Comparison of ENCODE assay signal across 17 cellular contexts in the genomic region with DNA sequence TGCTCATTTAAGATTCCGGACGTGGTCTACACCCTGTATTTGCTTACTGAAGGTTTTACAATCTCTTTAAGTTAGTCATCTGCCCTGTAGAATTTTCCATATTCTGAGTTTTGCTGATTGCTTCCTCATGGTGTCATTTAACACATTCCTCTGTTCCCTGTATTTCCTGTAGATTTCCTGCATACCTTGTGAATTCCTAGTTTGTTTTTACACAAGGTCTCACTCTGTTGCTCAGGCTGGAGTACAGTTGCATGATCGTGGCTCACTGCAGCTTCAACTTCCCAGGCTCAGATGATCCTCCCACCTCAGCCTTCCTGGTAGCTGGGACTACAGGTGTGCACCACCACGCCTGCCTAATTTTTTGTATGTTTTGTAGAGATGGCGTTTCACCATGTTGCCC.
DNase-seq lines count a peak whose midpoint lies in the region; ATAC-seq and TF ChIP-seq lines count a peak whose summit lies in the region.
"Had no signal": no experiment of that assay in that cellular context is flagged by ENCODE, and none has a peak within 500 bp of the region (broad histone marks: within the 10 kb centered on the region; RNA-seq: fewer than 3 reads in every experiment).

No MANE protein-coding gene starts in this region.

- no peak for TF ChIP-seq CTCF in Panc1 (IDR thresholded peaks at IDR 0.05)
- TF ChIP-seq CTCF in heart right ventricle (IDR thresholded peaks at IDR 0.05): no peak

- H3K4me2 ChIP-seq in mesenchymal stem cell (ENCODE audit: low read length, poor library complexity, severe bottlenecking): no peak overlapping the region

- no peak for TF ChIP-seq POLR2A in erythroblast (IDR thresholded peaks at IDR 0.05; ENCODE audit: low read length)

- no peak overlapping the region for H4K91ac ChIP-seq in mesenchymal stem cell (ENCODE audit: low read length)

- intact Hi-C loops in Panc1 (cut with micrococcal nuclease; ENCODE audit: unreplicated experiment) (no loop called here), heart right ventricle (cut with DNase I) (no loop called here)

- H3K9ac ChIP-seq in mesenchymal stem cell (ENCODE audit: low read length): no peak overlapping the region

- H3K9me3 ChIP-seq in Panc1 (ENCODE audit: control insufficient read depth, insufficient read depth, low read depth, low read length) (no peaks in the 10 kb centered on the region), mesenchymal stem cell (ENCODE audit: control insufficient read depth, low read length) (no peaks in the 10 kb centered on the region), heart right ventricle (no peaks in the 10 kb centered on the region)

- DNase-seq in Caki2 (ENCODE audit: low read depth): peak; percentile 73
- DNase-seq in Panc1 (ENCODE audit: low read depth, low spot score): no peak
- DNase-seq in dermis microvascular lymphatic vessel endothelial cell (ENCODE audit: low read depth in 2 of 2): peak; percentile 88 to 93
- peak; percentile 60 for DNase-seq in mesenchymal stem cell
- DNase-seq in erythroblast (lab: John Stamatoyannopoulos, UW): no peak
- DNase-seq in globus pallidus (ENCODE audit: low spot score): no peak
- no peak for DNase-seq in heart right ventricle
- DNase-seq: activated CD4-positive, alpha-beta T cell treated with anti-CD3 and anti-CD28 coated beads for 4 hours; Kasumi-1; NCI-H2081; NK-92 treated with Interleukin-12 subunit alpha and Interleukin-12 subunit beta, amount 100 ng/mL, for 24 hours; stimulated activated CD4-positive, alpha-beta T cell treated with anti-CD3 and anti-CD28 coated beads, Interleukin-2, amount 100 ng/mL, for 48 hours; stimulated activated naive CD4-positive, alpha-beta T cell treated with Interleukin-2 at 50 U/mL for 16 hours; T-cell had no signal

- H3K4me3 ChIP-seq in Panc1 (ENCODE audit: low read depth in 2 of 2, low read length in 2 of 2) (no peak overlapping the region), mesenchymal stem cell (ENCODE audit: insufficient read depth in 1 of 2, low read depth in 1 of 2, low read length in 2 of 2) (no peak overlapping the region), heart right ventricle (no peak overlapping the region)
- H3K4me3 ChIP-seq: lung had no signal

- H3K27me3 ChIP-seq in Panc1 (ENCODE audit: control insufficient read depth, insufficient read depth, low read length) (no peaks in the 10 kb centered on the region), mesenchymal stem cell (ENCODE audit: control insufficient read depth in 1 of 2, insufficient read depth in 1 of 2, low read length in 2 of 2) (no peaks in the 10 kb centered on the region), heart right ventricle (no peaks in the 10 kb centered on the region)

- no peak overlapping the region for H2AK5ac ChIP-seq in mesenchymal stem cell (ENCODE audit: low read length, severe bottlenecking)

- H3K27ac ChIP-seq in Panc1 (ENCODE audit: low read length) (peak overlapping the region; percentile 49), mesenchymal stem cell (ENCODE audit: low read length, poor library complexity, severe bottlenecking) (peak overlapping the region; percentile 4), heart right ventricle (no peak overlapping the region)
- H3K27ac ChIP-seq: C4-2B had no signal

- peak overlapping the region; percentile 9 for H4K8ac ChIP-seq in mesenchymal stem cell (ENCODE audit: low read length)

- H3K36me3 ChIP-seq in Panc1 (ENCODE audit: control insufficient read depth, insufficient read depth, low read length) (no peaks in the 10 kb centered on the region), mesenchymal stem cell (ENCODE audit: control insufficient read depth in 1 of 2, insufficient read depth in 2 of 2, low read depth in 1 of 2, low read length in 2 of 2) (peaks cover 0 to 26% of the 10 kb centered on the region in 2 experiments), heart right ventricle (no peaks in the 10 kb centered on the region)

- H3K4ac ChIP-seq in mesenchymal stem cell (ENCODE audit: low read depth in 1 of 2, low read length in 2 of 2): no peak overlapping the region

- CTCF ChIA-PET in Panc1 (lab: Charles Lee): no interaction called here

- H3K4me1 ChIP-seq in Panc1 (ENCODE audit: control insufficient read depth, insufficient read depth, low read length) (peaks cover 28% of the 10 kb centered on the region), mesenchymal stem cell (ENCODE audit: control insufficient read depth, insufficient read depth, low read depth, low read length) (peaks cover 24% of the 10 kb centered on the region), heart right ventricle (peaks cover 0 to 53% (median 36%) of the 10 kb centered on the region in 9 donors)

- no peak overlapping the region for H3K23ac ChIP-seq in mesenchymal stem cell (ENCODE audit: low read length in 2 of 2)

- ATAC-seq in Panc1: peak; percentile 76
- ATAC-seq in GM21360 (IDR thresholded peaks at IDR 0.05; ENCODE audit: unreplicated experiment): no peak
- ATAC-seq in heart right ventricle: no peak
- ATAC-seq: T-cell had no signal

- H2BK5ac ChIP-seq in mesenchymal stem cell (ENCODE audit: low read depth, low read length, poor library complexity, severe bottlenecking): no peak overlapping the region

- H2AFZ ChIP-seq in mesenchymal stem cell (ENCODE audit: low read depth, low read length): no peak overlapping the region

- no peak overlapping the region for H3K14ac ChIP-seq in mesenchymal stem cell (ENCODE audit: low read length in 2 of 2)

- in situ Hi-C loops in Caki2 (cut with HindIII; ENCODE audit: low pct_unique_long_range_greater_than_20kb, low sequenced_read_pairs): no loop called here
- in situ Hi-C loops in Panc1 (cut with HindIII; ENCODE audit: low pct_unique_long_range_greater_than_20kb, low sequenced_read_pairs): no loop called here

- H2BK15ac ChIP-seq in mesenchymal stem cell (ENCODE audit: low read depth, poor library complexity, severe bottlenecking): peak overlapping the region; percentile 2

- H3K18ac ChIP-seq in mesenchymal stem cell (ENCODE audit: low read depth in 1 of 2, low read length in 2 of 2): no peak overlapping the region

- no TSS peak for BruUV-seq in Panc1 (replicated peaks; lab: Mats Ljungman, UMichigan)

- H2BK120ac ChIP-seq in mesenchymal stem cell (ENCODE audit: low read depth, low read length): no peak overlapping the region

- no peak overlapping the region for H2BK12ac ChIP-seq in mesenchymal stem cell (ENCODE audit: low read length in 2 of 2)

- peaks cover 50% of the 10 kb centered on the region for H3K79me1 ChIP-seq in mesenchymal stem cell (replicated peaks; ENCODE audit: low read length, poor library complexity, severe bottlenecking)

- WGBS in mesenchymal stem cell: 65% methylated on average over 5 of the region's 5 CpGs
- 96 to 97% methylated on average over 5 of the region's 5 CpGs for WGBS in heart right ventricle, 2 donors

- POLR2A ChIA-PET in Panc1 (lab: Charles Lee): no interaction called here

Comparison
In these comparisons a context has a peak if more than half of its experiments do, and no peak if none do; other contexts are left out.
1. DNase-seq: peak in Caki2 (single experiment), dermis microvascular lymphatic vessel endothelial cell (2 of 2) and mesenchymal stem cell (single experiment); none in Panc1 (single experiment), erythroblast (0 of 2), globus pallidus (single experiment) and heart right ventricle (0 of 2).
2. H3K27ac ChIP-seq: peak in Panc1 (single experiment) and mesenchymal stem cell (single experiment); none in heart right ventricle (0 of 10).